In the genomic region with DNA sequence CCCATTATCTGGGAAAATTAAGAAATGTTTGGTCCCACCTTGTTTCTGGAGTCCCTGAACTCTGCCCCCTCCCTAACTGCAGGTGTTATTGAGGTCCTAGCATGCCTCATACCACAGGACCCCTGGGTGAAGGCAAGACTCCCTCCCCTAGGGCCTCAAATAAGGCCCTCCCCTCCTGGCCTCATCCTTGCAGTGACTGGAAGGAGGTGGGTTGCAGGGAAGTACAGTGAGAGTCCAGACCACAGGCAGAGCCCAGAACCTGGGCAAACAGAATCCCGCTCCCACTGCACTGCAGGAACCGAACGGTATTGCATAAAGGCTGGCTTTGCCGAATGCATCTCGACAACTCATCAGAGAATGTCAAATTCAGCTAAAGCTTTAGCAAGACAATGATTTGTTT, we compare ENCODE assay signal across 2 cellular contexts.
TF ChIP-seq lines count a peak whose summit lies in the region.

No MANE protein-coding gene starts in this region.

TF ChIP-seq in GM23338, 12 proteins besides CTCF, POLR2A, EP300 and RAD21:
- TF ChIP-seq NANOG (IDR thresholded peaks at IDR 0.05; ENCODE audit: borderline replicate concordance), result no peak
- no peak for TF ChIP-seq ZNF331 (CRISPR knock-in tag; IDR thresholded peaks at IDR 0.05; ENCODE audit: low read depth)
- no peak for TF ChIP-seq JUNB (IDR thresholded peaks at IDR 0.05; ENCODE audit: unreplicated experiment)
- TF ChIP-seq ZNF114 (CRISPR knock-in tag; IDR thresholded peaks at IDR 0.05), result no peak
- TF ChIP-seq, protein P1, sequence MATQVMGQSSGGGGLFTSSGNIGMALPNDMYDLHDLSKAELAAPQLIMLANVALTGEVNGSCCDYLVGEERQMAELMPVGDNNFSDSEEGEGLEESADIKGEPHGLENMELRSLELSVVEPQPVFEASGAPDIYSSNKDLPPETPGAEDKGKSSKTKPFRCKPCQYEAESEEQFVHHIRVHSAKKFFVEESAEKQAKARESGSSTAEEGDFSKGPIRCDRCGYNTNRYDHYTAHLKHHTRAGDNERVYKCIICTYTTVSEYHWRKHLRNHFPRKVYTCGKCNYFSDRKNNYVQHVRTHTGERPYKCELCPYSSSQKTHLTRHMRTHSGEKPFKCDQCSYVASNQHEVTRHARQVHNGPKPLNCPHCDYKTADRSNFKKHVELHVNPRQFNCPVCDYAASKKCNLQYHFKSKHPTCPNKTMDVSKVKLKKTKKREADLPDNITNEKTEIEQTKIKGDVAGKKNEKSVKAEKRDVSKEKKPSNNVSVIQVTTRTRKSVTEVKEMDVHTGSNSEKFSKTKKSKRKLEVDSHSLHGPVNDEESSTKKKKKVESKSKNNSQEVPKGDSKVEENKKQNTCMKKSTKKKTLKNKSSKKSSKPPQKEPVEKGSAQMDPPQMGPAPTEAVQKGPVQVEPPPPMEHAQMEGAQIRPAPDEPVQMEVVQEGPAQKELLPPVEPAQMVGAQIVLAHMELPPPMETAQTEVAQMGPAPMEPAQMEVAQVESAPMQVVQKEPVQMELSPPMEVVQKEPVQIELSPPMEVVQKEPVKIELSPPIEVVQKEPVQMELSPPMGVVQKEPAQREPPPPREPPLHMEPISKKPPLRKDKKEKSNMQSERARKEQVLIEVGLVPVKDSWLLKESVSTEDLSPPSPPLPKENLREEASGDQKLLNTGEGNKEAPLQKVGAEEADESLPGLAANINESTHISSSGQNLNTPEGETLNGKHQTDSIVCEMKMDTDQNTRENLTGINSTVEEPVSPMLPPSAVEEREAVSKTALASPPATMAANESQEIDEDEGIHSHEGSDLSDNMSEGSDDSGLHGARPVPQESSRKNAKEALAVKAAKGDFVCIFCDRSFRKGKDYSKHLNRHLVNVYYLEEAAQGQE (IDR thresholded peaks at IDR 0.05; ENCODE audit: unreplicated experiment), result no peak
- TF ChIP-seq STAT1 (IDR thresholded peaks at IDR 0.05; ENCODE audit: unreplicated experiment), result no peak
- TF ChIP-seq POLR2AphosphoS5 (IDR thresholded peaks at IDR 0.05; ENCODE audit: low read depth), result no peak

TF ChIP-seq in H1, 55 proteins besides CTCF, POLR2A, EP300 and RAD21:
- TF ChIP-seq RNF2 (IDR thresholded peaks at IDR 0.05; ENCODE audit: borderline replicate concordance, low read depth, low read length, missing control alignments, poor library complexity, severe bottlenecking), result no peak
- TF ChIP-seq TAF1 (IDR thresholded peaks at IDR 0.05; ENCODE audit: low read depth, low read length), result no peak
- no peak for TF ChIP-seq TCF12 (IDR thresholded peaks at IDR 0.05; ENCODE audit: low read depth, low read length)
- TF ChIP-seq GABPA (IDR thresholded peaks at IDR 0.05; ENCODE audit: borderline replicate concordance, insufficient read depth, low read length), result no peak
- no peak for TF ChIP-seq SP1 (IDR thresholded peaks at IDR 0.05; ENCODE audit: low read depth, low read length)
- TF ChIP-seq, protein P2, sequence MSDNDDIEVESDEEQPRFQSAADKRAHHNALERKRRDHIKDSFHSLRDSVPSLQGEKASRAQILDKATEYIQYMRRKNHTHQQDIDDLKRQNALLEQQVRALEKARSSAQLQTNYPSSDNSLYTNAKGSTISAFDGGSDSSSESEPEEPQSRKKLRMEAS (IDR thresholded peaks at IDR 0.05), result no peak
- no peak for TF ChIP-seq KDM1A (IDR thresholded peaks at IDR 0.05; ENCODE audit: borderline replicate concordance, low read length)
